Comparison of ENCODE assay signal across 9 cellular contexts in genomic region chr5:10735569-10736255, GRCh38. TPM values are rescaled to one million over a fixed set of nuclear protein-coding genes. Genes with fewer than 3 reads are reported as not detected.
DNase-seq lines count a peak whose midpoint lies in the region; ATAC-seq, FAIRE-seq and TF ChIP-seq lines count a peak whose summit lies in the region.
"Had no signal": no experiment of that assay in that cellular context is flagged by ENCODE, and none has a peak within 500 bp of the region (broad histone marks: within the 10 kb centered on the region; RNA-seq: fewer than 3 reads in every experiment).

No MANE protein-coding gene starts in this region.

- H3K4me1 ChIP-seq in HepG2 (ENCODE audit: insufficient read depth, low read length) = peaks cover 7% of the 10 kb centered on the region; the same call in 1 of the 2 replicates

- H3K9ac ChIP-seq in HepG2 (ENCODE audit: insufficient read depth, low read depth, low read length) = no peak overlapping the region

- BruUV-seq in HepG2 (replicated peaks; lab: Mats Ljungman, UMichigan) = no TSS peak

- peaks cover 5% of the 10 kb centered on the region for H3K4me1 Mint-ChIP-seq in activated naive CD4-positive, alpha-beta T cell treated with anti-CD3 and anti-CD28 coated beads for 36 hours (ENCODE audit: low read depth)

- peaks cover 34% of the 10 kb centered on the region for H3K36me3 Mint-ChIP-seq in activated naive CD4-positive, alpha-beta T cell treated with anti-CD3 and anti-CD28 coated beads for 36 hours (ENCODE audit: low read depth)

- DNase-seq in Kasumi-1 (lab: John Stamatoyannopoulos, UW) (peak; percentile 36 to 41), HepG2 (ENCODE audit: low spot score) (no peak), activated gamma-delta T cell (lab: John Stamatoyannopoulos, UW) (no peak), mesenteric fat pad (ENCODE audit: low spot score) (no peak), COR-L47 (lab: John Stamatoyannopoulos, UW) (no peak)
- DNase-seq in activated naive CD4-positive, alpha-beta T cell treated with anti-CD3 and anti-CD28 coated beads for 36 hours = no peak
- DNase-seq: activated naive CD8-positive, alpha-beta T cell treated with anti-CD3 and anti-CD28 coated beads, Interleukin-2, amount 10 ng/mL, durations not matched to agents 7 days and 5 days had no signal

- no peaks in the 10 kb centered on the region for H3K27me3 ChIP-seq in HepG2 (ENCODE audit: control insufficient read depth in 1 of 2, insufficient read depth in 2 of 2, low read length in 2 of 2)

- no peak overlapping the region for H3K4me3 Mint-ChIP-seq in activated naive CD4-positive, alpha-beta T cell treated with anti-CD3 and anti-CD28 coated beads for 36 hours
- H3K4me3 Mint-ChIP-seq: activated naive CD8-positive, alpha-beta T cell treated with anti-CD3 and anti-CD28 coated beads, Interleukin-2, amount 10 ng/mL, durations not matched to agents 7 days and 5 days had no signal

- TF ChIP-seq CTCF in HepG2 (CRISPR knock-in tag; IDR thresholded peaks at IDR 0.05) = no peak

- no peak overlapping the region for H3K27ac ChIP-seq in HepG2 (ENCODE audit: extremely low read length, insufficient read depth, low read length)

- no peak for TF ChIP-seq RAD21 in HepG2 (CRISPR knock-in tag; IDR thresholded peaks at IDR 0.05)

- H3K27me3 Mint-ChIP-seq in activated naive CD4-positive, alpha-beta T cell treated with anti-CD3 and anti-CD28 coated beads for 36 hours (ENCODE audit: low read depth) = no peaks in the 10 kb centered on the region
- H3K27me3 Mint-ChIP-seq: activated naive CD8-positive, alpha-beta T cell treated with anti-CD3 and anti-CD28 coated beads, Interleukin-2, amount 10 ng/mL, durations not matched to agents 7 days and 5 days had no signal

- H3K4me3 ChIP-seq in HepG2 (replicated peaks in 1 of 3; ENCODE audit: insufficient read depth in 1 of 3, low read depth in 2 of 3, low read length in 3 of 3) = no peak overlapping the region

- no peak for FAIRE-seq in HepG2 (lab: Jason Lieb, UNC)

- TF ChIP-seq EP300 in HepG2 (IDR thresholded peaks at IDR 0.05; ENCODE audit: low read depth in 2 of 2, low read length in 2 of 2) = no peak
- no peak for TF ChIP-seq EP300 in HepG2 (CRISPR knock-in tag; IDR thresholded peaks at IDR 0.05; ENCODE audit: borderline replicate concordance)

- WGBS in HepG2 (ENCODE audit: low lambda C conversion rate) = 96% methylated on average over 8 of the region's 8 CpGs

- intact Hi-C loops in HepG2 (cut with micrococcal nuclease; ENCODE audit: unreplicated experiment) = no loop called here
- intact Hi-C loops in activated naive CD4-positive, alpha-beta T cell treated with anti-CD3 and anti-CD28 coated beads for 36 hours (cut with micrococcal nuclease) = no loop called here

- H2AFZ ChIP-seq in HepG2 (ENCODE audit: low read length) = no peak overlapping the region

- H4K20me1 ChIP-seq in HepG2 (ENCODE audit: insufficient read depth, low read length) = peaks cover 12% of the 10 kb centered on the region; the same call in 1 of the 2 replicates

- POLR2A ChIA-PET in HepG2 (lab: Yijun Ruan, JAX) = no interaction called here

- no peaks in the 10 kb centered on the region for H3K9me3 ChIP-seq in HepG2 (ENCODE audit: low read length)

- TF ChIP-seq POLR2A in HepG2 (IDR thresholded peaks at IDR 0.05; ENCODE audit: insufficient read depth in 1 of 2, low read depth in 2 of 2, low read length in 2 of 2) = no peak

- CTCF ChIA-PET in HepG2 (lab: Yijun Ruan, JAX; ENCODE audit: low intra/inter-chr PET ratio, low total read pairs) = no interaction called here
- CTCF ChIA-PET in activated naive CD4-positive, alpha-beta T cell treated with anti-CD3 and anti-CD28 coated beads for 36 hours (lab: Charles Lee) = interaction anchor here (1.0 kb wide), 1 partner anchor 22 kb away, joined by 3 read pairs; no protein-coding TSS in a partner anchor

- H3K36me3 ChIP-seq in HepG2 (replicated peaks in 1 of 2; ENCODE audit: control insufficient read depth in 1 of 2, insufficient read depth in 2 of 2, low read length in 2 of 2) = peaks cover 18 to 66% of the 10 kb centered on the region in 2 experiments

- no peak overlapping the region for H3K4me2 ChIP-seq in HepG2 (ENCODE audit: low read depth, low read length)

- H3K9me3 Mint-ChIP-seq in activated naive CD4-positive, alpha-beta T cell treated with anti-CD3 and anti-CD28 coated beads for 36 hours = peaks cover 1% of the 10 kb centered on the region
- H3K9me3 Mint-ChIP-seq: activated naive CD8-positive, alpha-beta T cell treated with anti-CD3 and anti-CD28 coated beads, Interleukin-2, amount 10 ng/mL, durations not matched to agents 7 days and 5 days had no signal

- H3K79me2 ChIP-seq in HepG2 (ENCODE audit: insufficient read depth, low read length) = peaks cover 19% of the 10 kb centered on the region

- ATAC-seq in GM18868 (IDR thresholded peaks at IDR 0.05; ENCODE audit: unreplicated experiment) (peak; percentile 88), HG02610 (IDR thresholded peaks at IDR 0.05; ENCODE audit: unreplicated experiment) (peak; percentile 52), HepG2 (peak; percentile 44; the same call in 1 of the 3 replicates)

- in situ Hi-C loops in HepG2 (cut with HindIII; ENCODE audit: extremely low pct_ligation_motif_present, low pct_unique_long_range_greater_than_20kb) = no loop called here

- H3K27ac Mint-ChIP-seq in activated naive CD4-positive, alpha-beta T cell treated with anti-CD3 and anti-CD28 coated beads for 36 hours = no peak overlapping the region
- H3K27ac Mint-ChIP-seq: activated naive CD8-positive, alpha-beta T cell treated with anti-CD3 and anti-CD28 coated beads, Interleukin-2, amount 10 ng/mL, durations not matched to agents 7 days and 5 days had no signal

TF ChIP-seq in HepG2, 621 proteins besides CTCF, POLR2A, EP300 and RAD21:
- no peak for TF ChIP-seq TBP (CRISPR knock-in tag; IDR thresholded peaks at IDR 0.05)
- TF ChIP-seq HNRNPUL1 (IDR thresholded peaks at IDR 0.05; ENCODE audit: low read depth, low read length) = no peak
- TF ChIP-seq FLYWCH1 (CRISPR knock-in tag; IDR thresholded peaks at IDR 0.05) = no peak
- TF ChIP-seq ZNF138 (CRISPR knock-in tag; IDR thresholded peaks at IDR 0.05; ENCODE audit: low read depth) = no peak
- no peak for TF ChIP-seq ZBTB39 (CRISPR knock-in tag; IDR thresholded peaks at IDR 0.05)
- no peak for TF ChIP-seq ZNF569 (CRISPR knock-in tag; IDR thresholded peaks at IDR 0.05; ENCODE audit: borderline replicate concordance)
- no peak for TF ChIP-seq ZNF670 (CRISPR knock-in tag; IDR thresholded peaks at IDR 0.05; ENCODE audit: borderline replicate concordance)

RNA-seq across cellular contexts. Expression of gene DAP, which starts 25.3 kb away (rescaled TPM):
- total RNA-seq in HepG2 (2016; rRNA removed; fragmentation: Illumina TruSeq; extraction: Trizol) (22.0 and 51.2 TPM in 2 replicates), mesenteric fat pad (71.1 TPM)
- total RNA-seq in HepG2 (2016; cell fraction: cytosol; rRNA removed; fragmentation: Illumina TruSeq; extraction: Trizol; ENCODE audit: low read depth) = 19.5 and 20.1 TPM in 2 replicates
- total RNA-seq in HepG2 (2016; cell fraction: insoluble cytoplasmic fraction; rRNA removed; fragmentation: Illumina TruSeq; extraction: Trizol) = 20.5 and 51.1 TPM in 2 replicates
- 87.7 and 89.8 TPM in 2 replicates for total RNA-seq in HepG2 (2016; cell fraction: membrane; rRNA removed; fragmentation: Illumina TruSeq; extraction: Trizol)
- total RNA-seq in HepG2 (2016; cell fraction: nucleus; rRNA removed; fragmentation: Illumina TruSeq; extraction: Trizol) = 30.0 and 39.7 TPM in 2 replicates
- 54.3 and 57.5 TPM in 2 replicates for polyA plus RNA-seq in HepG2 (2011; rRNA removed)
- 82.9 and 92.2 TPM in 2 replicates for polyA plus RNA-seq in HepG2 (2011; cell fraction: cytosol; rRNA removed)
- 34.1 and 35.5 TPM in 2 replicates for polyA plus RNA-seq in HepG2 (2011; cell fraction: nucleus; rRNA removed)
- polyA plus RNA-seq in HepG2 (2012) = 98.8 and 102 TPM in 2 replicates
- 88.2 and 107 TPM in 2 replicates for polyA plus RNA-seq in HepG2 (2016; cell fraction: cytosol; fragmentation: Illumina TruSeq; extraction: Trizol; ENCODE audit: low read depth)
- 112 and 139 TPM in 2 replicates for polyA plus RNA-seq in HepG2 (2016; cell fraction: insoluble cytoplasmic fraction; fragmentation: Illumina TruSeq; extraction: Trizol; ENCODE audit: low read depth)
- 175 and 183 TPM in 2 replicates for polyA plus RNA-seq in HepG2 (2016; cell fraction: membrane; fragmentation: Illumina TruSeq; extraction: Trizol; ENCODE audit: low read depth)
- polyA plus RNA-seq in HepG2 (2016; cell fraction: nucleus; fragmentation: Illumina TruSeq; extraction: Trizol; ENCODE audit: insufficient read depth, low read depth) = 80.5 and 81.6 TPM in 2 replicates
- 58.7 and 66.7 TPM in 2 replicates for polyA minus RNA-seq in HepG2 (2011; rRNA and poly(A)+ RNA removed; ENCODE audit: low replicate concordance)
- polyA minus RNA-seq in HepG2 (2011; cell fraction: cytosol; rRNA and poly(A)+ RNA removed) = 50.0 and 52.9 TPM in 2 replicates
- polyA minus RNA-seq in HepG2 (2011; cell fraction: nucleus; rRNA and poly(A)+ RNA removed) = 41.0 and 48.8 TPM in 2 replicates
- total RNA-seq in activated naive CD4-positive, alpha-beta T cell treated with anti-CD3 and anti-CD28 coated beads for 36 hours = 10 to 100 TPM; 29.5 to 29.7 TPM

Comparison
In these comparisons a context has a peak if more than half of its experiments do, and no peak if none do; other contexts are left out.
1. DNase-seq: peak in Kasumi-1 (2 of 2); none in HepG2 (single experiment), activated gamma-delta T cell (single experiment), mesenteric fat pad (single experiment), COR-L47 (single experiment) and activated naive CD4-positive, alpha-beta T cell treated with anti-CD3 and anti-CD28 coated beads for 36 hours (single experiment).
2. Peak in every context shown above with its lines, with median percentiles within 50 percentile points of each other: ATAC-seq.